Comparison of ENCODE assay signal across 1 cellular context in genomic region chr13:24627864-24628418, GRCh38.
TF ChIP-seq lines count a peak whose summit lies in the region.

No MANE protein-coding gene starts in this region.

TF ChIP-seq in HEK293, 187 proteins besides CTCF, POLR2A, EP300 and RAD21 (continued from another document):
- TF ChIP-seq ZNF501 (tag by site-specific recombination; IDR thresholded peaks at IDR 0.05) (no peak), SETDB1 (IDR thresholded peaks at IDR 0.05; ENCODE audit: insufficient read length, low read length) (no peak), ZEB2 (tag by site-specific recombination; IDR thresholded peaks at IDR 0.05) (no peak)
- TF ChIP-seq, protein P1, sequence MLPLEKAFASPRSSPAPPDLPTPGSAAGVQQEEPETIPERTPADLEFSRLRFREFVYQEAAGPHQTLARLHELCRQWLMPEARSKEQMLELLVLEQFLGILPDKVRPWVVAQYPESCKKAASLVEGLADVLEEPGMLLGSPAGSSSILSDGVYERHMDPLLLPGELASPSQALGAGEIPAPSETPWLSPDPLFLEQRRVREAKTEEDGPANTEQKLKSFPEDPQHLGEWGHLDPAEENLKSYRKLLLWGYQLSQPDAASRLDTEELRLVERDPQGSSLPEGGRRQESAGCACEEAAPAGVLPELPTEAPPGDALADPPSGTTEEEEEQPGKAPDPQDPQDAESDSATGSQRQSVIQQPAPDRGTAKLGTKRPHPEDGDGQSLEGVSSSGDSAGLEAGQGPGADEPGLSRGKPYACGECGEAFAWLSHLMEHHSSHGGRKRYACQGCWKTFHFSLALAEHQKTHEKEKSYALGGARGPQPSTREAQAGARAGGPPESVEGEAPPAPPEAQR (tag by site-specific recombination; IDR thresholded peaks at IDR 0.05): no peak
- TF ChIP-seq, protein P2, sequence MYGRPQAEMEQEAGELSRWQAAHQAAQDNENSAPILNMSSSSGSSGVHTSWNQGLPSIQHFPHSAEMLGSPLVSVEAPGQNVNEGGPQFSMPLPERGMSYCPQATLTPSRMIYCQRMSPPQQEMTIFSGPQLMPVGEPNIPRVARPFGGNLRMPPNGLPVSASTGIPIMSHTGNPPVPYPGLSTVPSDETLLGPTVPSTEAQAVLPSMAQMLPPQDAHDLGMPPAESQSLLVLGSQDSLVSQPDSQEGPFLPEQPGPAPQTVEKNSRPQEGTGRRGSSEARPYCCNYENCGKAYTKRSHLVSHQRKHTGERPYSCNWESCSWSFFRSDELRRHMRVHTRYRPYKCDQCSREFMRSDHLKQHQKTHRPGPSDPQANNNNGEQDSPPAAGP (tag by site-specific recombination; IDR thresholded peaks at IDR 0.05): peak; percentile 47; the same call in 1 of the 2 replicates
